ENCODE assay signal across 26 cellular contexts in genomic region chr3:87320748-87321634, GRCh38. TPM values are rescaled to one million over a fixed set of nuclear protein-coding genes. Genes with fewer than 3 reads are reported as not detected.
A peak's percentile ranks its signal among the peaks of the same experiment; 100 is the strongest.
DNase-seq lines count a peak whose midpoint lies in the region; ATAC-seq and TF ChIP-seq lines count a peak whose summit lies in the region.
"Had no signal": no experiment of that assay in that cellular context is flagged by ENCODE, and none has a peak within 500 bp of the region (broad histone marks: within the 10 kb centered on the region; RNA-seq: fewer than 3 reads in every experiment).

No MANE protein-coding gene starts in this region.

- WGBS in aorta, 2 donors, result 73 to 80% methylated on average over 7 of the region's 7 CpGs
- 50 to 68% (median 63%) methylated on average over 6 to 7 of the region's 7 CpGs for WGBS in heart left ventricle, 4 donors

- H3K4me3 ChIP-seq in aorta (ENCODE audit: low read length in 2 of 2) (no peak overlapping the region), heart left ventricle (no peak overlapping the region)
- H3K4me3 ChIP-seq: lung, ovary had no signal

- ATAC-seq in aorta (ENCODE audit: low FRiP score) (peak; percentile 46), heart left ventricle (no peak), GM21367 (IDR thresholded peaks at IDR 0.05; ENCODE audit: unreplicated experiment) (no peak)
- ATAC-seq: foreskin keratinocyte, right cardiac atrium had no signal

- intact Hi-C loops in aorta (cut with DNase I) (no loop called here), heart left ventricle (cut with DNase I) (no loop called here)

- TF ChIP-seq CTCF in heart left ventricle (IDR thresholded peaks at IDR 0.05), result no peak

- no peak for TF ChIP-seq POLR2A in heart left ventricle (IDR thresholded peaks at IDR 0.05)

- H3K9me3 ChIP-seq in aorta (ENCODE audit: control insufficient read depth, low read length), result no peaks in the 10 kb centered on the region
- peaks cover 0 to 5% (median 0%) of the 10 kb centered on the region in 12 donors for H3K9me3 ChIP-seq in heart left ventricle
- H3K9me3 ChIP-seq: ovary had no signal

- DNase-seq in NCI-H524 (lab: John Stamatoyannopoulos, UW), result peak; percentile 0 to 22
- DNase-seq in NCI-H524 treated with DMSO at 0.1 percent for 48 hours (lab: John Stamatoyannopoulos, UW), result no peak
- DNase-seq in NCI-H69 (lab: John Stamatoyannopoulos, UW), result peak; percentile 84
- DNase-seq in islet precursor cell, result peak; percentile 65
- no peak for DNase-seq in aorta
- DNase-seq in heart left ventricle, result no peak
- DNase-seq in activated CD4-positive, alpha-beta T cell treated with anti-CD3 and anti-CD28 coated beads for 48 hours, result no peak
- DNase-seq: activated CD4-positive, alpha-beta T cell treated with anti-CD3 and anti-CD28 coated beads, Interleukin-2, amount 50 U/mL, for 1 hour; dermis blood vessel endothelial cell; foreskin keratinocyte; GDM1; kidney; NCI-H1048; NCI-H2107; NCI-H748 treated with DMSO at 0.1 percent for 48 hours; ovary; right cardiac atrium; Right ventricle myocardium superior; stimulated activated CD4-positive, alpha-beta T cell treated with anti-CD3 and anti-CD28 coated beads, Interleukin-15, amount 100 ng/mL, for 24 hours; T-helper 1 cell had no signal

- H3K4me1 ChIP-seq in aorta (ENCODE audit: control insufficient read depth in 1 of 2, insufficient read depth in 2 of 2, low read length in 2 of 2) (no peaks in the 10 kb centered on the region), heart left ventricle (no peaks in the 10 kb centered on the region)
- H3K4me1 ChIP-seq: foreskin keratinocyte had no signal

- H3K27ac ChIP-seq in aorta (ENCODE audit: low read depth in 1 of 2, low read length in 2 of 2), result no peak overlapping the region
- H3K27ac ChIP-seq in heart left ventricle, result no peak overlapping the region
- H3K27ac ChIP-seq: epithelial cell of prostate, foreskin keratinocyte, ovary had no signal

- no peaks in the 10 kb centered on the region for H3K27me3 ChIP-seq in aorta (ENCODE audit: control insufficient read depth in 1 of 2, insufficient read depth in 2 of 2, low read length in 1 of 2)
- H3K27me3 ChIP-seq in heart left ventricle, result no peaks in the 10 kb centered on the region
- H3K27me3 ChIP-seq: foreskin keratinocyte, ovary had no signal

- H3K36me3 ChIP-seq in aorta (ENCODE audit: control insufficient read depth in 1 of 2, insufficient read depth in 2 of 2, low read length in 1 of 2) (no peaks in the 10 kb centered on the region), heart left ventricle (no peaks in the 10 kb centered on the region)
- H3K36me3 ChIP-seq: ovary had no signal

RNA-seq across cellular contexts. Expression of gene POU1F1, which starts 44.6 kb away (rescaled TPM):
- total RNA-seq in aorta, result not detected
- polyA plus RNA-seq in aorta, result not detected
- not detected for total RNA-seq in heart left ventricle
- polyA plus RNA-seq in heart left ventricle, result not detected
- total RNA-seq: dermis blood vessel endothelial cell, foreskin keratinocyte, H4, kidney, lung, ovary, right cardiac atrium, Right ventricle myocardium superior, subcutaneous adipose tissue had no signal
- polyA plus RNA-seq: CD14-positive monocyte, foreskin keratinocyte, lung, ovary, right cardiac atrium had no signal

Comparison
In these comparisons a context has a peak if more than half of its experiments do, and no peak if none do; other contexts are left out.
1. DNase-seq: peak in NCI-H524 (2 of 2), NCI-H69 (single experiment) and islet precursor cell (single experiment); none in NCI-H524 treated with DMSO at 0.1 percent for 48 hours (single experiment), aorta (0 of 2), heart left ventricle (0 of 5) and activated CD4-positive, alpha-beta T cell treated with anti-CD3 and anti-CD28 coated beads for 48 hours (single experiment).